Comparison of ENCODE assay signal across 12 cellular contexts in genomic region chr5:173302546-173303155, GRCh38. TPM values are rescaled to one million over a fixed set of nuclear protein-coding genes. Genes with fewer than 3 reads are reported as not detected.
DNase-seq lines count a peak whose midpoint lies in the region; ATAC-seq and TF ChIP-seq lines count a peak whose summit lies in the region.
"Had no signal": no experiment of that assay in that cellular context is flagged by ENCODE, and none has a peak within 500 bp of the region (broad histone marks: within the 10 kb centered on the region; RNA-seq: fewer than 3 reads in every experiment).

No MANE protein-coding gene starts in this region.

- H3K36me3 ChIP-seq in body of pancreas (replicated peaks in 1 of 2; ENCODE audit: insufficient read depth in 1 of 2, low read depth in 2 of 2) (no peaks in the 10 kb centered on the region), left lung (no peaks in the 10 kb centered on the region), ascending aorta (no peaks in the 10 kb centered on the region)
- H3K36me3 ChIP-seq in CD8-positive, alpha-beta memory T cell (ENCODE audit: insufficient read depth, low read length): no peaks in the 10 kb centered on the region

- H3K27me3 ChIP-seq in body of pancreas (no peaks in the 10 kb centered on the region), left lung (peaks cover 0 to 7% of the 10 kb centered on the region in 2 donors), ascending aorta (no peaks in the 10 kb centered on the region)
- no peaks in the 10 kb centered on the region for H3K27me3 ChIP-seq in CD8-positive, alpha-beta memory T cell (ENCODE audit: insufficient read depth, low read length, poor library complexity, severe bottlenecking)
- H3K27me3 ChIP-seq: testis had no signal

- H3K27ac Mint-ChIP-seq in CD8-positive, alpha-beta memory T cell: no peak overlapping the region
- H3K27ac Mint-ChIP-seq: activated CD4-positive, alpha-beta T cell treated with anti-CD3 and anti-CD28 coated beads, Interleukin-2, amount 10 ng/mL, durations not matched to agents 24 days and 14 days had no signal

- H3K4me3 Mint-ChIP-seq in CD8-positive, alpha-beta memory T cell: no peak overlapping the region
- H3K4me3 Mint-ChIP-seq: activated CD4-positive, alpha-beta T cell treated with anti-CD3 and anti-CD28 coated beads, Interleukin-2, amount 10 ng/mL, durations not matched to agents 24 days and 14 days had no signal

- 51 to 61% methylated on average over 6 of the region's 6 CpGs for WGBS in body of pancreas, 2 donors

- H3K4me3 ChIP-seq in body of pancreas (no peak overlapping the region), left lung (no peak overlapping the region), ascending aorta (no peak overlapping the region)
- H3K4me3 ChIP-seq in CD8-positive, alpha-beta memory T cell (ENCODE audit: low read length): no peak overlapping the region
- H3K4me3 ChIP-seq: skin epidermis, testis had no signal

- CTCF ChIA-PET in CD8-positive, alpha-beta memory T cell (lab: Charles Lee): no interaction called here

- H3K36me3 Mint-ChIP-seq in CD8-positive, alpha-beta memory T cell: no peaks in the 10 kb centered on the region

- DNase-seq in COR-L47 (lab: John Stamatoyannopoulos, UW) (peak; percentile 85), LoVo (ENCODE audit: low spot score) (peak; percentile 28), body of pancreas (peak in 2 of 4 donors; percentile 50 to 55), left lung (no peak), NOMO-1 (lab: John Stamatoyannopoulos, UW; ENCODE audit: unreplicated experiment in 2 of 2) (no peak), ascending aorta (ENCODE audit: low spot score in 2 of 2) (no peak)
- no peak for DNase-seq in stimulated activated CD4-positive, alpha-beta T cell treated with anti-CD3 and anti-CD28 coated beads, Interleukin-4, amount 100 ng/mL, for 4 hours
- DNase-seq in CD8-positive, alpha-beta memory T cell: no peak
- DNase-seq: activated CD4-positive, alpha-beta T cell treated with anti-CD3 and anti-CD28 coated beads, Interleukin-2, amount 10 ng/mL, durations not matched to agents 24 days and 14 days; anterior cingulate cortex; testis had no signal

- no peaks in the 10 kb centered on the region for H3K9me3 ChIP-seq in body of pancreas
- peaks cover 0 to 2% of the 10 kb centered on the region in 2 donors for H3K9me3 ChIP-seq in left lung
- no peaks in the 10 kb centered on the region for H3K9me3 ChIP-seq in CD8-positive, alpha-beta memory T cell (ENCODE audit: low read length)
- H3K9me3 ChIP-seq in ascending aorta: peaks cover 0 to 2% of the 10 kb centered on the region in 2 donors
- H3K9me3 ChIP-seq: testis had no signal

- ATAC-seq in body of pancreas: peak; percentile 35
- ATAC-seq in left lung: peak; percentile 56

- intact Hi-C loops in body of pancreas (cut with DNase I): no loop called here
- intact Hi-C loops in left lung (cut with DNase I): no loop called here
- intact Hi-C loops in ascending aorta (cut with DNase I): no loop called here

- no peak overlapping the region for H3K27ac ChIP-seq in body of pancreas
- no peak overlapping the region for H3K27ac ChIP-seq in left lung
- H3K27ac ChIP-seq in CD8-positive, alpha-beta memory T cell (ENCODE audit: low read depth, low read length): no peak overlapping the region
- no peak overlapping the region for H3K27ac ChIP-seq in ascending aorta
- H3K27ac ChIP-seq: skin epidermis, testis had no signal

- H3K9me3 Mint-ChIP-seq in CD8-positive, alpha-beta memory T cell: peaks cover 0 to 1% (median under 1%) of the 10 kb centered on the region in 5 donors

- no peak for TF ChIP-seq CTCF in body of pancreas (IDR thresholded peaks at IDR 0.05)
- TF ChIP-seq CTCF in left lung (IDR thresholded peaks at IDR 0.05): no peak
- TF ChIP-seq CTCF in ascending aorta (IDR thresholded peaks at IDR 0.05): no peak

- no peaks in the 10 kb centered on the region for H3K4me1 Mint-ChIP-seq in CD8-positive, alpha-beta memory T cell
- H3K4me1 Mint-ChIP-seq: activated CD4-positive, alpha-beta T cell treated with anti-CD3 and anti-CD28 coated beads, Interleukin-2, amount 10 ng/mL, durations not matched to agents 24 days and 14 days had no signal

- H3K27me3 Mint-ChIP-seq in CD8-positive, alpha-beta memory T cell: peaks cover 21 to 41% of the 10 kb centered on the region in 2 donors

- TF ChIP-seq POLR2A in body of pancreas (IDR thresholded peaks at IDR 0.05): no peak

- H3K4me1 ChIP-seq in body of pancreas: peaks cover 23% of the 10 kb centered on the region
- no peaks in the 10 kb centered on the region for H3K4me1 ChIP-seq in left lung
- H3K4me1 ChIP-seq in CD8-positive, alpha-beta memory T cell (ENCODE audit: insufficient read depth, low read length): no peaks in the 10 kb centered on the region
- no peaks in the 10 kb centered on the region for H3K4me1 ChIP-seq in ascending aorta
- H3K4me1 ChIP-seq: testis had no signal

- POLR2A ChIA-PET in CD8-positive, alpha-beta memory T cell (lab: Charles Lee): no interaction called here

RNA-seq across cellular contexts. Expression of gene STC2, which starts 25.6 kb away (rescaled TPM):
- 10 to 100 TPM in 1 of 2 donors, 1 to 10 TPM in 1; 9.9 to 35.0 TPM for total RNA-seq in body of pancreas
- total RNA-seq in left lung: 1 to 10 TPM; 2.9 to 5.5 TPM
- 1 to 10 TPM; 2.1 to 2.4 TPM for total RNA-seq in CD8-positive, alpha-beta memory T cell
- polyA plus RNA-seq in CD8-positive, alpha-beta memory T cell: not detected
- total RNA-seq in ascending aorta: 2.0 TPM

Comparison
In these comparisons a context has a peak if more than half of its experiments do, and no peak if none do; other contexts are left out.
1. DNase-seq: peak in COR-L47 (single experiment) and LoVo (single experiment); none in left lung (0 of 2), NOMO-1 (0 of 2), stimulated activated CD4-positive, alpha-beta T cell treated with anti-CD3 and anti-CD28 coated beads, Interleukin-4, amount 100 ng/mL, for 4 hours (0 of 2), CD8-positive, alpha-beta memory T cell (0 of 5) and ascending aorta (0 of 2).